23 cellular contexts compared by ENCODE assay signal in the genomic region with DNA sequence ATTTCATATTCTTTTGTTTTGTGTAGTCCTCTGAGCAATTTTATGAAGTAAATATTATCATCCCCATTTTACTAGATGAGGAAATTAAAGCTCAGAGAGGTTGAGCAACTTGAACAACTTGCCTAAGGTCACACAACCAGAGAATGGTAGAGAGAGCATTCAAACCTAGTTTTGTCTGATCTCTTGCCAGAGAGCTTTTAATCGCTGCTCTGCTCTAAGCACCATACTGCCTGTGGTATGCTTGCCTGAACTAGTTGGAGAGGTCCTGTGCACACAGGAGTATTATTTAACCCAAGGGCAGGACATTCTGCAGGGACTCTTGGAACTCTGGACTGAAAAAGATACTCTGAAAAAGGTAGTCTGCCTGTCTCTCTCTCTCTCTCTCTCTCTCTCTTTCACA.
"Had no signal": no experiment of that assay in that cellular context is flagged by ENCODE, and none has a peak within 500 bp of the region (broad histone marks: within the 10 kb centered on the region; RNA-seq: fewer than 3 reads in every experiment).

No MANE protein-coding gene starts in this region.

- H3K27ac Mint-ChIP-seq: activated naive CD8-positive, alpha-beta T cell; activated T-cell treated with anti-CD3 and anti-CD28 coated beads, Interleukin-2, amount 50 U/mL, for 24 hours; activated T-helper 17 cell treated with anti-CD3 and anti-CD28 coated beads, Interleukin-2, amount 50 U/mL, for 72 hours; neural progenitor cell had no signal

- H3K4me3 Mint-ChIP-seq: activated naive CD8-positive, alpha-beta T cell; activated T-cell treated with anti-CD3 and anti-CD28 coated beads, Interleukin-2, amount 50 U/mL, for 24 hours; activated T-helper 17 cell treated with anti-CD3 and anti-CD28 coated beads, Interleukin-2, amount 50 U/mL, for 72 hours; naive B cell; neural progenitor cell; stimulated activated effector memory CD8-positive, alpha-beta T cell treated with anti-CD3 and anti-CD28 coated beads, Interleukin-12 subunit alpha, Interleukin-12 subunit beta, amount 100 ng/mL, for 72 hours had no signal

- H3K9ac ChIP-seq: neural progenitor cell had no signal

- ATAC-seq: activated T-helper 17 cell treated with anti-CD3 and anti-CD28 coated beads, Interleukin-2, amount 50 U/mL, for 72 hours; gastrocnemius medialis; left cardiac atrium; sciatic nerve; stimulated activated effector memory CD8-positive, alpha-beta T cell treated with anti-CD3 and anti-CD28 coated beads, Interleukin-12 subunit alpha, Interleukin-12 subunit beta, amount 100 ng/mL, for 72 hours had no signal

- H3K9me3 ChIP-seq: esophagus muscularis mucosa, gastrocnemius medialis, stomach, suprapubic skin, tibial nerve had no signal

- DNase-seq: activated CD4-positive, alpha-beta T cell treated with anti-CD3 and anti-CD28 coated beads for 1 hour; activated CD8-positive, alpha-beta memory T cell treated with anti-CD3 and anti-CD28 coated beads for 24 hours; activated CD8-positive, alpha-beta memory T cell treated with anti-CD3 and anti-CD28 coated beads, Interleukin-2, amount 50 U/mL, for 4 hours; activated T-cell treated with anti-CD3 and anti-CD28 coated beads, Interleukin-2, amount 50 U/mL, for 24 hours; cortex of kidney; effector CD4-positive, alpha-beta T cell; gastrocnemius medialis; hippocampal formation; left cardiac atrium; naive B cell; posterior cingulate gyrus; small intestine; stimulated activated CD4-positive, alpha-beta T cell treated with anti-CD3 and anti-CD28 coated beads, Interleukin-2, amount 100 ng/mL, for 24 hours; stomach; T-helper 9 cell had no signal

- H3K36me3 Mint-ChIP-seq: naive B cell had no signal

- H3K4me3 ChIP-seq: esophagus muscularis mucosa, gastrocnemius medialis, neural progenitor cell, stomach, suprapubic skin, tibial nerve had no signal

- H3K9me3 Mint-ChIP-seq: activated T-cell treated with anti-CD3 and anti-CD28 coated beads, Interleukin-2, amount 50 U/mL, for 24 hours; activated T-helper 17 cell treated with anti-CD3 and anti-CD28 coated beads, Interleukin-2, amount 50 U/mL, for 72 hours; naive B cell; neural progenitor cell; stimulated activated effector memory CD8-positive, alpha-beta T cell treated with anti-CD3 and anti-CD28 coated beads, Interleukin-12 subunit alpha, Interleukin-12 subunit beta, amount 100 ng/mL, for 72 hours had no signal

- H3K36me3 ChIP-seq: gastrocnemius medialis, neural progenitor cell, stomach, suprapubic skin had no signal

- H3K4me2 ChIP-seq: neural progenitor cell had no signal

- H3K27me3 Mint-ChIP-seq: activated T-cell treated with anti-CD3 and anti-CD28 coated beads, Interleukin-2, amount 50 U/mL, for 24 hours; activated T-helper 17 cell treated with anti-CD3 and anti-CD28 coated beads, Interleukin-2, amount 50 U/mL, for 72 hours; naive B cell had no signal

- H2AFZ ChIP-seq: neural progenitor cell had no signal

- H3K4me1 Mint-ChIP-seq: activated T-helper 17 cell treated with anti-CD3 and anti-CD28 coated beads, Interleukin-2, amount 50 U/mL, for 72 hours; naive B cell had no signal

- H3K27ac ChIP-seq: esophagus muscularis mucosa, gastrocnemius medialis, neural progenitor cell, stomach, suprapubic skin, tibial nerve had no signal

- H3K27me3 ChIP-seq: esophagus muscularis mucosa, gastrocnemius medialis, neural progenitor cell, stomach, suprapubic skin, tibial nerve had no signal
